8 cellular contexts compared by ENCODE assay signal in the genomic region with DNA sequence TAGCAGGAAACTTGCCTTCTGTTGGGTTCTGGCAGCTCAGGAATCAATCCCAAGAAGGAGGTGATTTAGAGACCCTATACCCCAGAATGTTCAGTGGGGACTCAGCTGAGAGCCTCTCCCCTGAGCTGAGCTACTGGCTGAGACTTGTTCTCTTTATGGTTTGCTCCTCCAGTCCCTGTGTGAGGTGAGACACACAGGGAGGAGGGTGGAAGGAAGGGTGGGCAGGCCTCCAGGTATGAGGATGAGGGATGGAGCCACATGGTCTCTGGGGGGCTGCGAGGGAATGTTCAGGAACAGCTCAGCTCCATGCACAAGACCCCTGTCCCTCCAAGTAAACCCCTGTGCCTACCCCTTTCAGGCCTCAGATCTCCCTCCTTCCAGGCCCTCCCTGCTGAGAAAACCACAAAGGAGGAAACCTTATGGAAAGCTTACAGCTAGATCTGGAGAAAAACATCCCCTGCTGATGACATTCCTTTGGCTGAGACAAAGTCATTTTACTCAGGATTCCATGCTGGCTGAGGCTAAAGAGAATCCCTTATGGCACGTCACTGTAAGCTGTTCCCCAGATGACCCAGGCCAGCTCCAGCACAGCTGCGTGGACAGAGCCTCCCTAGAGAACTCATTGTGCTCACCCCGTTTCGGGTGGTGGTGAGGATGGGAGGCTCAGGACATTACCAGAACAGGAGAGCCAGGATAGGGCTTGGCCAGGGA.
DNase-seq lines count a peak whose midpoint lies in the region; ATAC-seq and TF ChIP-seq lines count a peak whose summit lies in the region.
"Had no signal": no experiment of that assay in that cellular context is flagged by ENCODE, and none has a peak within 500 bp of the region (broad histone marks: within the 10 kb centered on the region; RNA-seq: fewer than 3 reads in every experiment).

No MANE protein-coding gene starts in this region.

- H3K27me3 ChIP-seq in NT2/D1 (ENCODE audit: insufficient read depth, insufficient read length) (no peaks in the 10 kb centered on the region), esophagus squamous epithelium (no peaks in the 10 kb centered on the region)

- H3K4me1 Mint-ChIP-seq in type B pancreatic cell (ENCODE audit: unreplicated experiment) = peaks cover 70% of the 10 kb centered on the region

- TF ChIP-seq CTCF in esophagus squamous epithelium (IDR thresholded peaks at IDR 0.05) (no peak), type B pancreatic cell (conservative IDR thresholded peaks at IDR 0.05) (no peak)

- H3K36me3 ChIP-seq in NT2/D1 (ENCODE audit: insufficient read depth, insufficient read length, low read length) (no peaks in the 10 kb centered on the region), esophagus squamous epithelium (no peaks in the 10 kb centered on the region)

- peaks cover 8% of the 10 kb centered on the region for H3K36me3 Mint-ChIP-seq in type B pancreatic cell

- H3K4me1 ChIP-seq in NT2/D1 (ENCODE audit: insufficient read depth, insufficient read length) = peaks cover 39% of the 10 kb centered on the region
- H3K4me1 ChIP-seq in esophagus squamous epithelium = peaks cover 24 to 74% (median 48%) of the 10 kb centered on the region in 3 donors

- H3K4me3 ChIP-seq in NT2/D1 (ENCODE audit: insufficient read length, low read depth) (peak overlapping the region; percentile 0), esophagus squamous epithelium (no peak overlapping the region)

- peak overlapping the region; percentile 96 for H3K4me3 Mint-ChIP-seq in type B pancreatic cell

- peak overlapping the region; percentile 51 for H3K9ac ChIP-seq in NT2/D1 (ENCODE audit: insufficient read length, low read depth)

- no peaks in the 10 kb centered on the region for H3K27me3 Mint-ChIP-seq in type B pancreatic cell

- ATAC-seq in left lobe of liver (no peak), HG02571 (IDR thresholded peaks at IDR 0.05; ENCODE audit: unreplicated experiment) (no peak)

- TF ChIP-seq POLR2A in esophagus squamous epithelium (IDR thresholded peaks at IDR 0.05) = peak in 1 of 4 donors; percentile 8

- H3K27ac Mint-ChIP-seq in type B pancreatic cell = peak overlapping the region; percentile 80

- no peaks in the 10 kb centered on the region for H3K9me3 ChIP-seq in NT2/D1 (ENCODE audit: insufficient read depth, low read length)
- no peaks in the 10 kb centered on the region for H3K9me3 ChIP-seq in esophagus squamous epithelium

- intact Hi-C loops in esophagus squamous epithelium (cut with DNase I) = no loop called here

- DNase-seq in NT2/D1 (ENCODE audit: low read depth, low spot score) (peak; percentile 96), esophagus squamous epithelium (lab: John Stamatoyannopoulos, UW) (no peak), mucosa of gallbladder (ENCODE audit: low spot score) (peak; percentile 43), type B pancreatic cell (ENCODE audit: extremely low spot score, unreplicated experiment) (peak; percentile 51), left lobe of liver (ENCODE audit: low spot score) (no peak), NCI-H1092 treated with DMSO at 0.1 percent for 48 hours (lab: John Stamatoyannopoulos, UW) (no peak)
- DNase-seq: activated naive CD4-positive, alpha-beta T cell treated with Interleukin-2 at 50 U/mL for 16 hours had no signal

- H3K27ac ChIP-seq in esophagus squamous epithelium = peak overlapping the region; percentile 37 to 93 (median 88)

- WGBS in esophagus squamous epithelium, 2 donors = 56 to 67% methylated on average over 1 to 2 of the region's 5 CpGs

- no peaks in the 10 kb centered on the region for H3K9me3 Mint-ChIP-seq in type B pancreatic cell

Comparison
In these comparisons a context has a peak if more than half of its experiments do, and no peak if none do; other contexts are left out.
1. DNase-seq: peak in NT2/D1 (single experiment), mucosa of gallbladder (single experiment) and type B pancreatic cell (single experiment); none in esophagus squamous epithelium (single experiment), left lobe of liver (single experiment) and NCI-H1092 treated with DMSO at 0.1 percent for 48 hours (single experiment).